15 cellular contexts compared by ENCODE assay signal in the genomic region with DNA sequence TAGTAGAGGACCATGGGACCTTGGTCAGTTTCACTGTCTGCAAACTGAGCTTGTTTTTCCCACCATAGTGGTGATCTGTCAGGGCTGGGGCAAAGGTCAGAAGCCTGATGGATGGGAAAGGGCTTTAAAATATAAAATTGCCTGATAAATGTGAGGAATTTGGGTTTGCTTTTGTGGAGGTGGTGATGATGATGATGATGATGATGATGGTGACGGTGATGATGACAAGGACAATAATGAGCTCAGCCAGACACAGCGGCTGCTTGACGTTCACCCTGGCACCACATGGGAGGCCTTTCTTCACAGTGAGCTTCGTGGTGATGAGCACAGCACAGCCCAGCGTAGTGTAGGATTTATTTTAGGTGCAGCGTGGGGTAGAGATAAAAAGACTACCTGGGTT.
"Had no signal": no experiment of that assay in that cellular context is flagged by ENCODE, and none has a peak within 500 bp of the region (broad histone marks: within the 10 kb centered on the region; RNA-seq: fewer than 3 reads in every experiment).

No MANE protein-coding gene starts in this region.

- ATAC-seq: activated CD4-positive, alpha-beta T cell treated with anti-CD3 and anti-CD28 coated beads for 36 hours had no signal

- DNase-seq: activated CD4-positive, alpha-beta T cell treated with anti-CD3 and anti-CD28 coated beads for 36 hours; activated CD8-positive, alpha-beta memory T cell treated with anti-CD3 and anti-CD28 coated beads for 24 hours; activated naive CD4-positive, alpha-beta T cell treated with anti-CD3 and anti-CD28 coated beads, Interleukin-2, amount 50 U/mL, for 16 hours; amygdala; brain microvascular endothelial cell; dorsolateral prefrontal cortex; esophagus squamous epithelium; foreskin fibroblast; glutamatergic neuron; mammary epithelial cell; nephron progenitor cell; stimulated activated CD4-positive, alpha-beta T cell treated with anti-CD3 and anti-CD28 coated beads, Interleukin-12 subunit alpha, Interleukin-12 subunit beta, amount 100 ng/mL, for 4 hours; stomach; T-helper 9 cell had no signal

- H3K4me3 Mint-ChIP-seq: activated CD4-positive, alpha-beta T cell treated with anti-CD3 and anti-CD28 coated beads for 36 hours; nephron progenitor cell had no signal

- H3K27ac ChIP-seq: brain microvascular endothelial cell, dorsolateral prefrontal cortex, esophagus squamous epithelium, stomach, VCaP had no signal

- H3K27me3 Mint-ChIP-seq: activated CD4-positive, alpha-beta T cell treated with anti-CD3 and anti-CD28 coated beads for 36 hours had no signal

- H3K27ac Mint-ChIP-seq: activated CD4-positive, alpha-beta T cell treated with anti-CD3 and anti-CD28 coated beads for 36 hours; nephron progenitor cell had no signal

- H3K9me3 Mint-ChIP-seq: nephron progenitor cell had no signal

- H3K27me3 ChIP-seq: brain microvascular endothelial cell, esophagus squamous epithelium, stomach had no signal

- H3K9me3 ChIP-seq: esophagus squamous epithelium, stomach had no signal

- H3K4me3 ChIP-seq: dorsolateral prefrontal cortex, esophagus squamous epithelium, stomach had no signal

- H3K36me3 ChIP-seq: brain microvascular endothelial cell, esophagus squamous epithelium, stomach had no signal
